8 cellular contexts compared by ENCODE assay signal in genomic region chr11:62546244-62546936, GRCh38. TPM values are rescaled to one million over a fixed set of nuclear protein-coding genes. Genes with fewer than 3 reads are reported as not detected.
DNase-seq lines count a peak whose midpoint lies in the region; ATAC-seq and TF ChIP-seq lines count a peak whose summit lies in the region.

A gene with protein sequence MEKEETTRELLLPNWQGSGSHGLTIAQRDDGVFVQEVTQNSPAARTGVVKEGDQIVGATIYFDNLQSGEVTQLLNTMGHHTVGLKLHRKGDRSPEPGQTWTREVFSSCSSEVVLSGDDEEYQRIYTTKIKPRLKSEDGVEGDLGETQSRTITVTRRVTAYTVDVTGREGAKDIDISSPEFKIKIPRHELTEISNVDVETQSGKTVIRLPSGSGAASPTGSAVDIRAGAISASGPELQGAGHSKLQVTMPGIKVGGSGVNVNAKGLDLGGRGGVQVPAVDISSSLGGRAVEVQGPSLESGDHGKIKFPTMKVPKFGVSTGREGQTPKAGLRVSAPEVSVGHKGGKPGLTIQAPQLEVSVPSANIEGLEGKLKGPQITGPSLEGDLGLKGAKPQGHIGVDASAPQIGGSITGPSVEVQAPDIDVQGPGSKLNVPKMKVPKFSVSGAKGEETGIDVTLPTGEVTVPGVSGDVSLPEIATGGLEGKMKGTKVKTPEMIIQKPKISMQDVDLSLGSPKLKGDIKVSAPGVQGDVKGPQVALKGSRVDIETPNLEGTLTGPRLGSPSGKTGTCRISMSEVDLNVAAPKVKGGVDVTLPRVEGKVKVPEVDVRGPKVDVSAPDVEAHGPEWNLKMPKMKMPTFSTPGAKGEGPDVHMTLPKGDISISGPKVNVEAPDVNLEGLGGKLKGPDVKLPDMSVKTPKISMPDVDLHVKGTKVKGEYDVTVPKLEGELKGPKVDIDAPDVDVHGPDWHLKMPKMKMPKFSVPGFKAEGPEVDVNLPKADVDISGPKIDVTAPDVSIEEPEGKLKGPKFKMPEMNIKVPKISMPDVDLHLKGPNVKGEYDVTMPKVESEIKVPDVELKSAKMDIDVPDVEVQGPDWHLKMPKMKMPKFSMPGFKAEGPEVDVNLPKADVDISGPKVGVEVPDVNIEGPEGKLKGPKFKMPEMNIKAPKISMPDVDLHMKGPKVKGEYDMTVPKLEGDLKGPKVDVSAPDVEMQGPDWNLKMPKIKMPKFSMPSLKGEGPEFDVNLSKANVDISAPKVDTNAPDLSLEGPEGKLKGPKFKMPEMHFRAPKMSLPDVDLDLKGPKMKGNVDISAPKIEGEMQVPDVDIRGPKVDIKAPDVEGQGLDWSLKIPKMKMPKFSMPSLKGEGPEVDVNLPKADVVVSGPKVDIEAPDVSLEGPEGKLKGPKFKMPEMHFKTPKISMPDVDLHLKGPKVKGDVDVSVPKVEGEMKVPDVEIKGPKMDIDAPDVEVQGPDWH (N-terminal part only) (minus strand): TSS chr11:62546806. CDS start chr11:62536098, 10,708 bp downstream.

- H3K27me3 Mint-ChIP-seq in neural crest cell (ENCODE audit: low read depth): peaks cover 95% of the 10 kb centered on the region

- no peaks in the 10 kb centered on the region for H3K27me3 ChIP-seq in ACC112 (ENCODE audit: insufficient read depth, low read length)
- no peaks in the 10 kb centered on the region for H3K27me3 ChIP-seq in Peyer's patch
- H3K27me3 ChIP-seq in foreskin keratinocyte: no peaks in the 10 kb centered on the region

- ATAC-seq in GM21717 (IDR thresholded peaks at IDR 0.05; ENCODE audit: unreplicated experiment) (peak; percentile 27), foreskin keratinocyte (peak; percentile 33), HG02642 (IDR thresholded peaks at IDR 0.05; ENCODE audit: poor library complexity, unreplicated experiment) (no peak), HG02938 (IDR thresholded peaks at IDR 0.05; ENCODE audit: unreplicated experiment) (no peak)

- no peak within 1 kb of the TSS for H3K27ac Mint-ChIP-seq in neural crest cell (ENCODE audit: unreplicated experiment)

- H3K79me2 ChIP-seq in ACC112 (ENCODE audit: control insufficient read depth, insufficient read depth, low read length, unreplicated experiment): peaks cover 64% of the 10 kb centered on the region

- no peaks in the 10 kb centered on the region for H3K36me3 ChIP-seq in ACC112 (ENCODE audit: insufficient read depth, low read length)
- H3K36me3 ChIP-seq in Peyer's patch: no peaks in the 10 kb centered on the region

- H3K27ac ChIP-seq in ACC112 (ENCODE audit: low read depth, low read length) (peak within 1 kb of the TSS; percentile 74), Peyer's patch (peak within 1 kb of the TSS; percentile 87 to 99 (median 93)), foreskin keratinocyte (peak within 1 kb of the TSS; percentile 82)

- H3K4me3 ChIP-seq in ACC112 (ENCODE audit: low read depth, low read length) (peak within 1 kb of the TSS; percentile 97), Peyer's patch (peak within 1 kb of the TSS; percentile 80 to 99 (median 86))

- peak; percentile 77 to 93 (median 93) for DNase-seq in Peyer's patch
- DNase-seq in activated naive CD4-positive, alpha-beta T cell treated with Interleukin-2 at 50 U/mL for 16 hours: peak; percentile 78
- DNase-seq in foreskin keratinocyte: no peak
- peak; percentile 43 for DNase-seq in neural crest cell (ENCODE audit: low read depth, low spot score)

- H3K4me3 Mint-ChIP-seq in neural crest cell: peak within 1 kb of the TSS; percentile 80

- H3K4me1 Mint-ChIP-seq in neural crest cell: peaks cover 15% of the 10 kb centered on the region

- H3K36me3 Mint-ChIP-seq in neural crest cell (ENCODE audit: low read depth): no peaks in the 10 kb centered on the region

- H2AFZ ChIP-seq in ACC112 (ENCODE audit: low read length, unreplicated experiment): peak within 1 kb of the TSS; percentile 20

- H3K4me1 ChIP-seq in ACC112 (ENCODE audit: control insufficient read depth, insufficient read depth, low read length, unreplicated experiment) (peaks cover 32% of the 10 kb centered on the region), Peyer's patch (peaks cover 7 to 68% (median 31%) of the 10 kb centered on the region in 4 donors), foreskin keratinocyte (peaks cover 15% of the 10 kb centered on the region)

- TF ChIP-seq CTCF in Peyer's patch (IDR thresholded peaks at IDR 0.05): peak in 1 of 6 experiments; percentile 5
- no peak for TF ChIP-seq CTCF in foreskin keratinocyte (conservative IDR thresholded peaks at IDR 0.05)
- no peak for TF ChIP-seq CTCF in neural crest cell (conservative IDR thresholded peaks at IDR 0.05)

- no peaks in the 10 kb centered on the region for H3K9me3 Mint-ChIP-seq in neural crest cell

- no peaks in the 10 kb centered on the region for H3K9me3 ChIP-seq in Peyer's patch

- TF ChIP-seq POLR2A in Peyer's patch (IDR thresholded peaks at IDR 0.05): peak; percentile 93 to 94

RNA-seq across cellular contexts. Expression of the gene that starts here (rescaled TPM):
- total RNA-seq in Peyer's patch (1,000 to 10,000 TPM in 1 of 4 donors, 100 to 1,000 TPM in 3; 571 to 1,016 (median 697) TPM), foreskin keratinocyte (393 and 461 TPM in 2 replicates), neural crest cell (0.65 and 1.2 TPM in 2 replicates)
- 57.2 and 57.9 TPM in 2 replicates for polyA plus RNA-seq in foreskin keratinocyte

Comparison
In these comparisons a context has a peak if more than half of its experiments do, and no peak if none do; other contexts are left out.
1. RNA of the gene that starts here (total RNA-seq): 571 to 1,016 TPM in Peyer's patch and 393 to 461 TPM in foreskin keratinocyte; 0.65 to 1.2 TPM in neural crest cell; every median in the first group is over 100 times any median in the second.
2. ATAC-seq: peak in GM21717 (single experiment) and foreskin keratinocyte (single experiment); none in HG02642 (single experiment) and HG02938 (single experiment).
3. DNase-seq: peak in Peyer's patch (3 of 3), activated naive CD4-positive, alpha-beta T cell treated with Interleukin-2 at 50 U/mL for 16 hours (single experiment) and neural crest cell (single experiment); none in foreskin keratinocyte (0 of 2).
4. Peak in every context shown above with its lines, with median percentiles within 50 percentile points of each other: H3K27ac ChIP-seq.